In the genomic region with DNA sequence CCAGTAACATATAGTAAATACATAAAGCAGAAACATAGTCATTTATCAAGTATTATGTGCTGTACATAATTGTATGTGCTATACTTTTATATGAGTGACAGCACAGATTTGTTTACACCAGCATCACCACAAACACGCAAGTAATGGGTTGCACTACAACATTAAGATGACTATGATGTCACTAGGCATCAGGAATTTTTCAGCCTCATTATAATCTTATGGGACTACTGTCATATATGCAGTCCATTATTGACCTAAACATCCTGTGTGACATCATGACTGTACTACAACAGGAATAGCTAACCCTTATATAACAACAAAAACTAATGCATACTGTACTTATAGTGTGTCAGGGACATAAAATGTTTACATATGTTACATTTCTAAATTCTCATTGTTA, we compare ENCODE assay signal across 31 cellular contexts. TPM values are rescaled to one million over a fixed set of nuclear protein-coding genes. Genes with fewer than 3 reads are reported as not detected.
"Had no signal": no experiment of that assay in that cellular context is flagged by ENCODE, and none has a peak within 500 bp of the region (broad histone marks: within the 10 kb centered on the region; RNA-seq: fewer than 3 reads in every experiment).

No MANE protein-coding gene starts in this region.

- FAIRE-seq: urothelium cell line had no signal

- H3K27ac ChIP-seq: stomach, suprapubic skin, testis, thoracic aorta, thyroid gland, tibial artery, tibial nerve, transverse colon, upper lobe of left lung, upper lobe of right lung, uterus, vagina had no signal

- H3K9me3 ChIP-seq: suprapubic skin, testis, thoracic aorta, thyroid gland, tibial artery, transverse colon, upper lobe of right lung, uterus, vagina had no signal

- H3K36me3 ChIP-seq: stomach, suprapubic skin, thoracic aorta, thyroid gland, tibial artery, tibial nerve, transverse colon, upper lobe of left lung, upper lobe of right lung, uterus, vagina had no signal

- ATAC-seq: stimulated activated effector memory CD8-positive, alpha-beta T cell treated with anti-CD3 and anti-CD28 coated beads, Interleukin-12 subunit alpha, Interleukin-12 subunit beta, amount 100 ng/mL, for 72 hours; stimulated activated memory B cell treated with anti-CD40 and anti-IgM and Interleukin-4, amounts not matched to agents 10 μg/mL and 1 μg/mL and 100 μg/mL, for 72 hours; stimulated activated naive B cell treated with anti-CD40 and anti-IgM and Interleukin-4, amounts not matched to agents 10 μg/mL and 1 μg/mL and 100 μg/mL, for 72 hours; stimulated activated naive CD8-positive, alpha-beta T cell treated with anti-CD3 and anti-CD28 coated beads, Interleukin-15, amount 100 ng/mL, for 72 hours; stimulated activated naive CD8-positive, alpha-beta T cell treated with anti-CD3 and anti-CD28 coated beads, Interleukin-15, Interleukin-2, amounts not matched to agents 100 U/mL and 50 U/mL, for 24 hours; upper lobe of right lung had no signal

- DNase-seq: stimulated activated CD4-positive, alpha-beta T cell treated with anti-CD3 and anti-CD28 coated beads, Interleukin-2, amount 100 ng/mL, for 48 hours; stimulated activated CD4-positive, alpha-beta T cell treated with anti-CD3 and anti-CD28 coated beads, Interleukin-4, amount 100 ng/mL, for 1 hour; stimulated activated CD4-positive, alpha-beta T cell treated with anti-CD3 and anti-CD28 coated beads, Interleukin-4, amount 100 ng/mL, for 24 hours; stimulated activated CD4-positive, alpha-beta T cell treated with anti-CD3 and anti-CD28 coated beads, Interleukin-4, amount 100 ng/mL, for 4 hours; stimulated activated CD8-positive, alpha-beta memory T cell treated with anti-CD3 and anti-CD28 coated beads, Interleukin-4, amount 100 ng/mL, for 48 hours; stimulated activated naive B cell treated with anti-CD40 and anti-IgM and Interleukin-4, amounts not matched to agents 10 μg/mL and 1 μg/mL and 100 μg/mL, for 72 hours; stimulated activated naive CD4-positive, alpha-beta T cell; stimulated activated naive CD4-positive, alpha-beta T cell treated with Interleukin-2 at 50 U/mL for 16 hours; stimulated activated naive CD8-positive, alpha-beta T cell treated with anti-CD3 and anti-CD28 coated beads, Interleukin-15, amount 100 ng/mL, for 72 hours; stimulated activated naive CD8-positive, alpha-beta T cell treated with anti-CD3 and anti-CD28 coated beads, Interleukin-15, Interleukin-2, amounts not matched to agents 100 U/mL and 50 U/mL, for 24 hours; stomach; substantia nigra; testis; thyroid gland; tibial artery; transverse colon; upper lobe of left lung; upper lobe of right lung; uterus had no signal

- H3K4me1 ChIP-seq: stomach, suprapubic skin, testis, thyroid gland, tibial artery, tibial nerve, transverse colon, upper lobe of left lung, upper lobe of right lung, uterus, vagina had no signal

- H3K27me3 ChIP-seq: stomach, suprapubic skin, testis, thyroid gland, tibial artery, tibial nerve, transverse colon, upper lobe of left lung, upper lobe of right lung, uterus, vagina had no signal

- H3K4me3 ChIP-seq: stomach, suprapubic skin, testis, thoracic aorta, thyroid gland, tibial artery, tibial nerve, transverse colon, upper lobe of left lung, upper lobe of right lung, uterus, vagina had no signal

RNA-seq across cellular contexts. Expression of gene IZUMO1R, which starts 50.2 kb away (rescaled TPM):
- total RNA-seq: stomach, subcutaneous adipose tissue, suprapubic skin, temporal lobe, testis, thoracic aorta, thyroid gland, transverse colon, upper lobe of left lung, upper lobe of right lung, ureter, urinary bladder, uterus, vagina had no signal
- polyA plus RNA-seq: stomach, thymus, urinary bladder had no signal
